ENCODE assay signal across 21 cellular contexts in the genomic region with DNA sequence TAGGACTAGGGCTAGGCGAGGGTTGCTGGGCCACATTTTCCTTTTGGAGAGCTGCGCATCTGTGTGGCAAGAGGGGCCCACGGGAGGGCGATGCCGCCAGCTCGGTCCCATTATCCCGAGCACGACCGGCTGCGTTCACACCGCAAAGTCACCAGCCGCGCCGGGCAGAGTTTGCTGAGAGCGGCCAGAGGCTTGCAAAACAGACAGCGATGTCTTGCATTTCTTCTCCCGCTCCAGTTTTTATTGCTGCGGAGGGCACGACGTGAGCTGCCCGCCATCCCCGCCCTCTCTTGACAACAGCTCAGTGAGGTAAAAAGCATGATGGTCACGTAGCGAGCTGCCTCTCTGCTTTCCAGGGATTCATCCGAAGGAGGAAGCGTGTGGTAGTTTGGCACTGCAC.
DNase-seq lines count a peak whose midpoint lies in the region; ATAC-seq and TF ChIP-seq lines count a peak whose summit lies in the region.
"Had no signal": no experiment of that assay in that cellular context is flagged by ENCODE, and none has a peak within 500 bp of the region (broad histone marks: within the 10 kb centered on the region; RNA-seq: fewer than 3 reads in every experiment).

No MANE protein-coding gene starts in this region.

- dilution Hi-C loops in IMR-90 (cut with HindIII; ENCODE audit: low sequenced_read_pairs, unreplicated experiment), result no loop called here

- H3K27me3 Mint-ChIP-seq in glutamatergic neuron (ENCODE audit: unreplicated experiment), result peaks cover 23% of the 10 kb centered on the region
- peaks cover 68% of the 10 kb centered on the region for H3K27me3 Mint-ChIP-seq in neural crest cell (ENCODE audit: low read depth)
- H3K27me3 Mint-ChIP-seq in activated T-helper 17 cell treated with anti-CD3 and anti-CD28 coated beads, Interleukin-2, amount 50 U/mL, for 72 hours, result peaks cover 64% of the 10 kb centered on the region

- H2BK15ac ChIP-seq in IMR-90 (ENCODE audit: low read depth, low read length), result no peak overlapping the region

- peaks cover 2% of the 10 kb centered on the region; the same call in 1 of the 2 replicates for H3K4me1 ChIP-seq in IMR-90 (ENCODE audit: control insufficient read depth, insufficient read depth, low read length)

- no TSS peak for BruUV-seq in IMR-90 (replicated peaks; lab: Mats Ljungman, UMichigan)

- H3K4me1 Mint-ChIP-seq in glutamatergic neuron (ENCODE audit: low read depth, unreplicated experiment), result peaks cover 19% of the 10 kb centered on the region
- H3K4me1 Mint-ChIP-seq in neural crest cell, result peaks cover 47% of the 10 kb centered on the region
- H3K4me1 Mint-ChIP-seq in activated T-helper 17 cell treated with anti-CD3 and anti-CD28 coated beads, Interleukin-2, amount 50 U/mL, for 72 hours, result peaks cover 7% of the 10 kb centered on the region

- no peak overlapping the region for H3K18ac ChIP-seq in IMR-90 (ENCODE audit: low read depth, low read length)

- ATAC-seq in IMR-90 (ENCODE audit: low read depth), result no peak
- ATAC-seq in GM19035 (IDR thresholded peaks at IDR 0.05; ENCODE audit: unreplicated experiment), result no peak
- no peak for ATAC-seq in activated T-helper 17 cell treated with anti-CD3 and anti-CD28 coated beads, Interleukin-2, amount 50 U/mL, for 72 hours (replicated peaks)
- ATAC-seq: activated CD8-positive, alpha-beta T cell treated with anti-CD3 and anti-CD28 coated beads for 36 hours; heart left ventricle; Panc1; psoas muscle; stimulated activated naive CD8-positive, alpha-beta T cell treated with anti-CD3 and anti-CD28 coated beads, Interleukin-15, amount 100 ng/mL, for 72 hours had no signal

- intact Hi-C loops in IMR-90 (cut with micrococcal nuclease), result loop anchor here (5.0 to 10.0 kb wide), 5 partner anchors 184 to 786 kb away; no protein-coding TSS in a partner anchor

- H3K23ac ChIP-seq in IMR-90 (ENCODE audit: low read depth, low read length), result no peak overlapping the region

- DNase-seq in Daoy (ENCODE audit: low read depth) (peak; percentile 39), IMR-90 (no peak), glutamatergic neuron (peak; percentile 66), neural crest cell (ENCODE audit: low read depth, low spot score) (no peak), cortex of kidney (lab: John Stamatoyannopoulos, UW) (no peak), GF-D8 (lab: John Stamatoyannopoulos, UW) (no peak)
- DNase-seq: activated CD8-positive, alpha-beta T cell treated with anti-CD3 and anti-CD28 coated beads for 36 hours; amniotic stem cell; Caco-2; heart left ventricle; left ventricle myocardium inferior; NCI-H1694 treated with DMSO at 0.1 percent for 48 hours; NCI-H510A; stimulated activated naive CD8-positive, alpha-beta T cell treated with anti-CD3 and anti-CD28 coated beads, Interleukin-15, amount 100 ng/mL, for 72 hours had no signal

- no peaks in the 10 kb centered on the region for H4K20me1 ChIP-seq in IMR-90 (ENCODE audit: insufficient read depth, low read length)

- peaks cover 15% of the 10 kb centered on the region for H3K9me3 Mint-ChIP-seq in glutamatergic neuron (ENCODE audit: unreplicated experiment)
- no peaks in the 10 kb centered on the region for H3K9me3 Mint-ChIP-seq in neural crest cell
- H3K9me3 Mint-ChIP-seq in activated T-helper 17 cell treated with anti-CD3 and anti-CD28 coated beads, Interleukin-2, amount 50 U/mL, for 72 hours, result peaks cover 3% of the 10 kb centered on the region
- H3K9me3 Mint-ChIP-seq: activated CD8-positive, alpha-beta T cell treated with anti-CD3 and anti-CD28 coated beads for 36 hours; activated T-helper 1 cell treated with anti-CD3 and anti-CD28 coated beads, Interleukin-12 subunit alpha, Interleukin-12 subunit beta, Interleukin-2, Interleukin-4 antibody, amounts not matched to agents 30 ng/mL and 10 ng/mL and 1 ng/mL, durations not matched to agents 14 hours and 24 hours and 36 hours; stimulated activated naive CD8-positive, alpha-beta T cell treated with anti-CD3 and anti-CD28 coated beads, Interleukin-15, amount 100 ng/mL, for 72 hours had no signal

- H2AK9ac ChIP-seq in IMR-90 (replicated peaks; ENCODE audit: low read depth, low read length, poor library complexity), result no peak overlapping the region

- H3K27ac Mint-ChIP-seq in glutamatergic neuron (ENCODE audit: unreplicated experiment), result no peak overlapping the region
- no peak overlapping the region for H3K27ac Mint-ChIP-seq in neural crest cell (ENCODE audit: unreplicated experiment)
- no peak overlapping the region for H3K27ac Mint-ChIP-seq in activated T-helper 17 cell treated with anti-CD3 and anti-CD28 coated beads, Interleukin-2, amount 50 U/mL, for 72 hours
- H3K27ac Mint-ChIP-seq: activated CD8-positive, alpha-beta T cell treated with anti-CD3 and anti-CD28 coated beads for 36 hours; activated T-helper 1 cell treated with anti-CD3 and anti-CD28 coated beads, Interleukin-12 subunit alpha, Interleukin-12 subunit beta, Interleukin-2, Interleukin-4 antibody, amounts not matched to agents 30 ng/mL and 10 ng/mL and 1 ng/mL, durations not matched to agents 14 hours and 24 hours and 36 hours; stimulated activated naive CD8-positive, alpha-beta T cell treated with anti-CD3 and anti-CD28 coated beads, Interleukin-15, amount 100 ng/mL, for 72 hours had no signal

- no peak overlapping the region for H3K4ac ChIP-seq in IMR-90 (ENCODE audit: low read depth, low read length)

- no peak overlapping the region for H4K5ac ChIP-seq in IMR-90 (ENCODE audit: low read depth, low read length)

- H3K9me1 ChIP-seq in IMR-90 (ENCODE audit: insufficient read depth, low read length), result no peaks in the 10 kb centered on the region

- H3K79me1 ChIP-seq in IMR-90 (ENCODE audit: low read depth in 1 of 2, low read length in 2 of 2), result peaks cover 6 to 19% of the 10 kb centered on the region in 2 experiments; a peak in 3 of 4 replicates

- H3K27ac ChIP-seq in IMR-90 (ENCODE audit: insufficient read depth, low read length), result no peak overlapping the region
- H3K27ac ChIP-seq: esophagus muscularis mucosa, heart left ventricle, left ventricle myocardium inferior, psoas muscle, vagina had no signal

- H2AK5ac ChIP-seq in IMR-90 (ENCODE audit: low read depth, low read length), result no peak overlapping the region; the same call in 1 of the 2 replicates

- POLR2A ChIA-PET in IMR-90 (lab: Charles Lee; ENCODE audit: unreplicated experiment), result no interaction called here

- no peak overlapping the region for H2BK20ac ChIP-seq in IMR-90 (ENCODE audit: low read depth, low read length)

- H3K36me3 Mint-ChIP-seq in glutamatergic neuron (ENCODE audit: unreplicated experiment), result peaks cover 4% of the 10 kb centered on the region
- H3K36me3 Mint-ChIP-seq in neural crest cell (ENCODE audit: low read depth), result no peaks in the 10 kb centered on the region
- no peaks in the 10 kb centered on the region for H3K36me3 Mint-ChIP-seq in activated T-helper 17 cell treated with anti-CD3 and anti-CD28 coated beads, Interleukin-2, amount 50 U/mL, for 72 hours (ENCODE audit: low read depth)

- no peak overlapping the region for H3K56ac ChIP-seq in IMR-90 (ENCODE audit: extremely low read depth, insufficient read depth, low read length)

- peak overlapping the region; percentile 52 for H2AFZ ChIP-seq in IMR-90 (replicated peaks; ENCODE audit: low read length, poor library complexity)

- WGBS in IMR-90 (ENCODE audit: extremely low coverage in 2 of 2, insufficient read length in 1 of 2), 2 experiments, result 63% methylated on average over 15 of the region's 26 CpGs; no CpG with 5 or more reads in 1 of the 2 experiments

- no peak overlapping the region for H3K9ac ChIP-seq in IMR-90 (ENCODE audit: low read depth, low read length)

- H3K27me3 ChIP-seq in IMR-90 (ENCODE audit: control insufficient read depth, insufficient read depth, low read length), result no peaks in the 10 kb centered on the region

- H3K4me3 Mint-ChIP-seq in glutamatergic neuron (ENCODE audit: unreplicated experiment) (peak overlapping the region; percentile 64), neural crest cell (peak overlapping the region; percentile 95)
- no peak overlapping the region for H3K4me3 Mint-ChIP-seq in activated T-helper 17 cell treated with anti-CD3 and anti-CD28 coated beads, Interleukin-2, amount 50 U/mL, for 72 hours
- H3K4me3 Mint-ChIP-seq: activated CD8-positive, alpha-beta T cell treated with anti-CD3 and anti-CD28 coated beads for 36 hours; activated T-helper 1 cell treated with anti-CD3 and anti-CD28 coated beads, Interleukin-12 subunit alpha, Interleukin-12 subunit beta, Interleukin-2, Interleukin-4 antibody, amounts not matched to agents 30 ng/mL and 10 ng/mL and 1 ng/mL, durations not matched to agents 14 hours and 24 hours and 36 hours; stimulated activated naive CD8-positive, alpha-beta T cell treated with anti-CD3 and anti-CD28 coated beads, Interleukin-15, amount 100 ng/mL, for 72 hours had no signal

- no peaks in the 10 kb centered on the region for H3K9me3 ChIP-seq in IMR-90 (ENCODE audit: control insufficient read depth, insufficient read depth, low read length)
- H3K9me3 ChIP-seq: Caco-2, esophagus muscularis mucosa, heart left ventricle, left ventricle myocardium inferior, psoas muscle, vagina had no signal

- no peak overlapping the region for H3K4me2 ChIP-seq in IMR-90 (ENCODE audit: low read depth, low read length)

- H4K91ac ChIP-seq in IMR-90 (ENCODE audit: insufficient read depth, low read depth, low read length), result no peak overlapping the region

- no peak for TF ChIP-seq CTCF in IMR-90 (conservative IDR thresholded peaks at IDR 0.05; ENCODE audit: low read depth, low read length)
- no peak for TF ChIP-seq CTCF in glutamatergic neuron (IDR thresholded peaks at IDR 0.05; ENCODE audit: partially characterized antibody, unreplicated experiment)
- TF ChIP-seq CTCF in neural crest cell (conservative IDR thresholded peaks at IDR 0.05), result no peak

- no peak overlapping the region for H3K4me3 ChIP-seq in IMR-90 (ENCODE audit: insufficient read depth, low read depth, low read length)
- H3K4me3 ChIP-seq: esophagus muscularis mucosa, heart left ventricle, left ventricle myocardium inferior, psoas muscle, vagina had no signal

- CTCF ChIA-PET in IMR-90 (lab: Yijun Ruan, JAX), result interaction anchor here (1.1 kb wide), 1 partner anchor 784 kb away, joined by 3 read pairs; no protein-coding TSS in a partner anchor

- no peak overlapping the region for H2BK120ac ChIP-seq in IMR-90 (ENCODE audit: low read depth, low read length)

- no peak overlapping the region for H2BK5ac ChIP-seq in IMR-90 (ENCODE audit: low read depth, low read length, poor library complexity, severe bottlenecking)

- no peaks in the 10 kb centered on the region for H3K36me3 ChIP-seq in IMR-90 (ENCODE audit: control insufficient read depth, insufficient read depth, low read length)
- H3K36me3 ChIP-seq: esophagus muscularis mucosa, heart left ventricle, left ventricle myocardium inferior, vagina had no signal

- no peak for TF ChIP-seq POLR2A in IMR-90 (IDR thresholded peaks at IDR 0.05; ENCODE audit: low read depth, low read length)

- H3K14ac ChIP-seq in IMR-90 (replicated peaks; ENCODE audit: low read depth, low read length), result no peak overlapping the region

- TF ChIP-seq RAD21 in IMR-90 (IDR thresholded peaks at IDR 0.05; ENCODE audit: low read length), result no peak

- in situ Hi-C loops in IMR-90 (cut with MboI; ENCODE audit: low sequenced_read_pairs), result loop anchor here (10.0 kb wide), 1 partner anchor 294 kb away; no protein-coding TSS in a partner anchor

- H4K8ac ChIP-seq in IMR-90 (ENCODE audit: low read depth in 2 of 2, low read length in 2 of 2), result no peak overlapping the region

TF ChIP-seq in IMR-90, 13 proteins besides CTCF, POLR2A, EP300 and RAD21 (continues in another document):
- no peak for TF ChIP-seq SMC3 (IDR thresholded peaks at IDR 0.05; ENCODE audit: low read depth, low read length)

Comparison
In these comparisons a context has a peak if more than half of its experiments do, and no peak if none do; other contexts are left out.
1. DNase-seq: peak in Daoy (single experiment) and glutamatergic neuron (single experiment); none in IMR-90 (single experiment), neural crest cell (single experiment), cortex of kidney (single experiment) and GF-D8 (single experiment).